Comparison of ENCODE assay signal across 1 cellular context in the genomic region with DNA sequence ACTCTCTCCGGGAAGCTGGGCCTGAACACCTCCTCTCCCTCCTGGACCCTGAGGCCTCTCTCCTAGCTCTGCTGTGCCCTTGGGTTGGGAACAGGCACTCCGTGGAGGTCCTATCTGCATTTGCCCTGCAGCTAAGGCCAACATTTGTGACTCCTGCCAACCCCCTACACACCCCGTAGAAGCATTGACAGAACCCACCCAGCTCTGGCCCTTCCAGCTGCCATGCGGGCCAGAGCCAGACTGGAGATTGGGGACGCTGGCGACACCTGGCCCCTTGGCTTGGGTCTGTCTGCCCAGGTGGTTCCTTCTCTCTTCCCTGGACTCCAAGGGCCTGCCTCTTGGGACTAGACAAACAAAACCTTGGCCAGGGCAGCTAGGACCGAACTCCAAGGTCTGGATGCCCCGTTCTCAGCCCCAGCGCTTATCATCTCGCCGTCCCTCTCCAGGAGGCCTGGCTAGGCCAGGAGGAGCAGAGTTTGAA.
TF ChIP-seq lines count a peak whose summit lies in the region.

No MANE protein-coding gene starts in this region.

TF ChIP-seq in HEK293, 187 proteins besides CTCF, POLR2A, EP300 and RAD21 (continued from another document):
- TF ChIP-seq, protein P1, sequence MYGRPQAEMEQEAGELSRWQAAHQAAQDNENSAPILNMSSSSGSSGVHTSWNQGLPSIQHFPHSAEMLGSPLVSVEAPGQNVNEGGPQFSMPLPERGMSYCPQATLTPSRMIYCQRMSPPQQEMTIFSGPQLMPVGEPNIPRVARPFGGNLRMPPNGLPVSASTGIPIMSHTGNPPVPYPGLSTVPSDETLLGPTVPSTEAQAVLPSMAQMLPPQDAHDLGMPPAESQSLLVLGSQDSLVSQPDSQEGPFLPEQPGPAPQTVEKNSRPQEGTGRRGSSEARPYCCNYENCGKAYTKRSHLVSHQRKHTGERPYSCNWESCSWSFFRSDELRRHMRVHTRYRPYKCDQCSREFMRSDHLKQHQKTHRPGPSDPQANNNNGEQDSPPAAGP (tag by site-specific recombination; IDR thresholded peaks at IDR 0.05) = no peak; the same call in 1 of the 2 replicates
- 0 out of 2 replicates have a peak, but pooled peaks have one; percentile 2 for TF ChIP-seq KLF1 (tag by site-specific recombination; IDR thresholded peaks at IDR 0.05)
- TF ChIP-seq ZNF302 (tag by site-specific recombination; IDR thresholded peaks at IDR 0.05; ENCODE audit: low read depth) = no peak
- no peak for TF ChIP-seq ZNF391 (tag by site-specific recombination; IDR thresholded peaks at IDR 0.05; ENCODE audit: borderline replicate concordance, low read depth)
- TF ChIP-seq ZNF623 (tag by site-specific recombination; IDR thresholded peaks at IDR 0.05) = no peak
- no peak for TF ChIP-seq ZNF777 (tag by site-specific recombination; IDR thresholded peaks at IDR 0.05; ENCODE audit: borderline replicate concordance)
